ENCODE assay signal across 38 cellular contexts in genomic region chr16:27890866-27891265, GRCh38.
"Had no signal": no experiment of that assay in that cellular context is flagged by ENCODE, and none has a peak within 500 bp of the region (broad histone marks: within the 10 kb centered on the region; RNA-seq: fewer than 3 reads in every experiment).

No MANE protein-coding gene starts in this region.

- H3K36me3 ChIP-seq: ascending aorta, cardiac muscle cell, WERI-Rb-1 had no signal

- ATAC-seq: activated CD4-positive, alpha-beta T cell treated with anti-CD3 and anti-CD28 coated beads for 36 hours; activated CD4-positive, CD25-positive, alpha-beta regulatory T cell treated with anti-CD3 and anti-CD28 coated beads, Interleukin-2, amount 50 U/mL, for 24 hours; activated CD8-positive, alpha-beta memory T cell treated with anti-CD3 and anti-CD28 coated beads, Interleukin-2, amount 10 ng/mL, durations not matched to agents 7 days and 5 days; activated CD8-positive, alpha-beta T cell treated with anti-CD3 and anti-CD28 coated beads, Interleukin-2, amount 10 ng/mL, durations not matched to agents 7 days and 5 days; activated naive CD8-positive, alpha-beta T cell treated with anti-CD3 and anti-CD28 coated beads, Interleukin-2, amount 50 U/mL, for 24 hours; activated T-cell treated with anti-CD3 and anti-CD28 coated beads, Interleukin-2, amount 50 U/mL, for 72 hours; activated T-helper 17 cell treated with anti-CD3 and anti-CD28 coated beads, Interleukin-2, amount 50 U/mL, for 72 hours; WTC11 had no signal

- H3K36me3 Mint-ChIP-seq: activated CD8-positive, alpha-beta memory T cell treated with anti-CD3 and anti-CD28 coated beads, Interleukin-2, amount 10 ng/mL, durations not matched to agents 7 days and 5 days; activated naive CD4-positive, alpha-beta T cell treated with anti-CD3 and anti-CD28 coated beads, Interleukin-2, amount 10 ng/mL, durations not matched to agents 7 days and 5 days; activated naive CD4-positive, alpha-beta T cell treated with anti-CD3 and anti-CD28 coated beads, Interleukin-2, amount 50 U/mL, for 24 hours; activated naive CD8-positive, alpha-beta T cell; activated naive CD8-positive, alpha-beta T cell treated with anti-CD3 and anti-CD28 coated beads, Interleukin-2, amount 10 ng/mL, durations not matched to agents 7 days and 5 days; brain; WTC11 had no signal

- H3K27ac ChIP-seq: ascending aorta, cardiac muscle cell, WERI-Rb-1 had no signal

- H3K4me1 ChIP-seq: ascending aorta had no signal

- H3K9me3 ChIP-seq: ascending aorta had no signal

- H3K27ac Mint-ChIP-seq: activated CD4-positive, alpha-beta memory T cell treated with anti-CD3 and anti-CD28 coated beads, Interleukin-2, amount 10 ng/mL, durations not matched to agents 7 days and 5 days; activated CD4-positive, alpha-beta T cell treated with anti-CD3 and anti-CD28 coated beads for 36 hours; activated CD4-positive, alpha-beta T cell treated with anti-CD3 and anti-CD28 coated beads, Interleukin-2, amount 10 ng/mL, durations not matched to agents 7 days and 5 days; activated CD8-positive, alpha-beta memory T cell treated with anti-CD3 and anti-CD28 coated beads, Interleukin-2, amount 10 ng/mL, durations not matched to agents 7 days and 5 days; activated CD8-positive, alpha-beta T cell treated with anti-CD3 and anti-CD28 coated beads, Interleukin-2, amount 10 ng/mL, durations not matched to agents 7 days and 5 days; activated naive CD4-positive, alpha-beta T cell treated with anti-CD3 and anti-CD28 coated beads, Interleukin-2, amount 10 ng/mL, durations not matched to agents 7 days and 5 days; activated naive CD4-positive, alpha-beta T cell treated with anti-CD3 and anti-CD28 coated beads, Interleukin-2, amount 50 U/mL, for 24 hours; activated naive CD8-positive, alpha-beta T cell; activated naive CD8-positive, alpha-beta T cell treated with anti-CD3 and anti-CD28 coated beads, Interleukin-2, amount 10 ng/mL, durations not matched to agents 7 days and 5 days; activated naive CD8-positive, alpha-beta T cell treated with anti-CD3 and anti-CD28 coated beads, Interleukin-2, amount 50 U/mL, for 24 hours; activated T-cell treated with anti-CD3 and anti-CD28 coated beads, Interleukin-2, amount 50 U/mL, for 24 hours; activated T-cell treated with anti-CD3 and anti-CD28 coated beads, Interleukin-2, amount 50 U/mL, for 72 hours; activated T-helper 1 cell treated with anti-CD3 and anti-CD28 coated beads, Interleukin-12 subunit alpha, Interleukin-12 subunit beta, Interleukin-2, Interleukin-4 antibody, amounts not matched to agents 30 ng/mL and 10 ng/mL and 1 ng/mL, durations not matched to agents 14 hours and 24 hours and 36 hours; activated T-helper 17 cell treated with anti-CD3 and anti-CD28 coated beads, Interleukin-2, amount 50 U/mL, for 72 hours; brain; T-helper 1 cell treated with Interleukin-12 subunit alpha and Interleukin-12 subunit beta and Interleukin-4 antibody, amounts not matched to agents 30 μg/mL and 1 μg/mL, for 36 hours; T-helper 2 cell treated with Interferon-gamma antibody and Interleukin-4, amounts not matched to agents 5 μg/mL and 100 μg/mL, for 36 hours; WTC11 had no signal

- H3K27me3 ChIP-seq: ascending aorta had no signal

- DNase-seq: activated CD4-positive, alpha-beta memory T cell treated with anti-CD3 and anti-CD28 coated beads, Interleukin-2, amount 10 ng/mL, durations not matched to agents 7 days and 5 days; activated CD4-positive, alpha-beta T cell treated with anti-CD3 and anti-CD28 coated beads for 1 hour; activated CD4-positive, alpha-beta T cell treated with anti-CD3 and anti-CD28 coated beads for 36 hours; activated CD4-positive, alpha-beta T cell treated with anti-CD3 and anti-CD28 coated beads for 48 hours; activated CD4-positive, alpha-beta T cell treated with anti-CD3 and anti-CD28 coated beads, Interleukin-2, amount 10 ng/mL, durations not matched to agents 7 days and 5 days; activated CD4-positive, alpha-beta T cell treated with anti-CD3 and anti-CD28 coated beads, Interleukin-2, amount 50 U/mL, for 48 hours; activated CD4-positive, CD25-positive, alpha-beta regulatory T cell; activated CD8-positive, alpha-beta memory T cell treated with anti-CD3 and anti-CD28 coated beads for 24 hours; activated CD8-positive, alpha-beta memory T cell treated with anti-CD3 and anti-CD28 coated beads, Interleukin-2, amount 10 ng/mL, durations not matched to agents 7 days and 5 days; activated CD8-positive, alpha-beta memory T cell treated with anti-CD3 and anti-CD28 coated beads, Interleukin-2, amount 50 U/mL, for 48 hours; activated CD8-positive, alpha-beta T cell treated with anti-CD3 and anti-CD28 coated beads, Interleukin-2, amount 10 ng/mL, durations not matched to agents 7 days and 5 days; activated effector memory CD4-positive, alpha-beta T cell treated with anti-CD3 and anti-CD28 coated beads, Interleukin-2, amount 50 U/mL, for 16 hours; activated naive CD4-positive, alpha-beta T cell treated with anti-CD3 and anti-CD28 coated beads, Interleukin-2, amount 10 ng/mL, durations not matched to agents 7 days and 5 days; activated naive CD4-positive, alpha-beta T cell treated with Interleukin-2 at 50 U/mL for 16 hours; activated naive CD8-positive, alpha-beta T cell treated with anti-CD3 and anti-CD28 coated beads, Interleukin-2, amount 10 ng/mL, durations not matched to agents 7 days and 5 days; activated naive CD8-positive, alpha-beta T cell treated with anti-CD3 and anti-CD28 coated beads, Interleukin-2, amount 50 U/mL, for 24 hours; activated T-cell treated with anti-CD3 and anti-CD28 coated beads, Interleukin-2, amount 50 U/mL, for 24 hours; activated T-cell treated with anti-CD3 and anti-CD28 coated beads, Interleukin-2, amount 50 U/mL, for 72 hours; amygdala; anterior cingulate cortex; caudate nucleus; cerebellar nuclear complex; T-helper 1 cell; T-helper 2 cell; T-helper 9 cell; WERI-Rb-1 had no signal

- H3K9me3 Mint-ChIP-seq: activated CD4-positive, alpha-beta memory T cell treated with anti-CD3 and anti-CD28 coated beads, Interleukin-2, amount 10 ng/mL, durations not matched to agents 7 days and 5 days; activated CD4-positive, alpha-beta T cell treated with anti-CD3 and anti-CD28 coated beads, Interleukin-2, amount 10 ng/mL, durations not matched to agents 7 days and 5 days; activated naive CD4-positive, alpha-beta T cell treated with anti-CD3 and anti-CD28 coated beads, Interleukin-2, amount 10 ng/mL, durations not matched to agents 7 days and 5 days; activated naive CD4-positive, alpha-beta T cell treated with anti-CD3 and anti-CD28 coated beads, Interleukin-2, amount 50 U/mL, for 24 hours; activated naive CD8-positive, alpha-beta T cell treated with anti-CD3 and anti-CD28 coated beads, Interleukin-2, amount 10 ng/mL, durations not matched to agents 7 days and 5 days; activated naive CD8-positive, alpha-beta T cell treated with anti-CD3 and anti-CD28 coated beads, Interleukin-2, amount 50 U/mL, for 24 hours; activated T-cell treated with anti-CD3 and anti-CD28 coated beads, Interleukin-2, amount 50 U/mL, for 24 hours; activated T-cell treated with anti-CD3 and anti-CD28 coated beads, Interleukin-2, amount 50 U/mL, for 72 hours; activated T-helper 1 cell treated with anti-CD3 and anti-CD28 coated beads, Interleukin-12 subunit alpha, Interleukin-12 subunit beta, Interleukin-2, Interleukin-4 antibody, amounts not matched to agents 30 ng/mL and 10 ng/mL and 1 ng/mL, durations not matched to agents 14 hours and 24 hours and 36 hours; activated T-helper 17 cell treated with anti-CD3 and anti-CD28 coated beads, Interleukin-2, amount 50 U/mL, for 72 hours; central memory CD8-positive, alpha-beta T cell; T-helper 1 cell treated with Interleukin-12 subunit alpha and Interleukin-12 subunit beta and Interleukin-4 antibody, amounts not matched to agents 30 μg/mL and 1 μg/mL, for 36 hours; T-helper 2 cell treated with Interferon-gamma antibody and Interleukin-4, amounts not matched to agents 5 μg/mL and 100 μg/mL, for 36 hours had no signal

- H3K4me3 ChIP-seq: ascending aorta, cardiac muscle cell had no signal

- H3K4me1 Mint-ChIP-seq: activated CD4-positive, alpha-beta memory T cell treated with anti-CD3 and anti-CD28 coated beads, Interleukin-2, amount 10 ng/mL, durations not matched to agents 7 days and 5 days; activated CD4-positive, alpha-beta T cell treated with anti-CD3 and anti-CD28 coated beads for 36 hours; activated CD4-positive, alpha-beta T cell treated with anti-CD3 and anti-CD28 coated beads, Interleukin-2, amount 10 ng/mL, durations not matched to agents 7 days and 5 days; activated CD8-positive, alpha-beta memory T cell treated with anti-CD3 and anti-CD28 coated beads, Interleukin-2, amount 10 ng/mL, durations not matched to agents 7 days and 5 days; activated naive CD4-positive, alpha-beta T cell treated with anti-CD3 and anti-CD28 coated beads, Interleukin-2, amount 10 ng/mL, durations not matched to agents 7 days and 5 days; activated naive CD4-positive, alpha-beta T cell treated with anti-CD3 and anti-CD28 coated beads, Interleukin-2, amount 50 U/mL, for 24 hours; activated naive CD8-positive, alpha-beta T cell treated with anti-CD3 and anti-CD28 coated beads, Interleukin-2, amount 10 ng/mL, durations not matched to agents 7 days and 5 days; activated naive CD8-positive, alpha-beta T cell treated with anti-CD3 and anti-CD28 coated beads, Interleukin-2, amount 50 U/mL, for 24 hours; activated T-helper 17 cell treated with anti-CD3 and anti-CD28 coated beads, Interleukin-2, amount 50 U/mL, for 72 hours; brain; central memory CD8-positive, alpha-beta T cell had no signal

- H3K4me3 Mint-ChIP-seq: activated CD4-positive, alpha-beta memory T cell treated with anti-CD3 and anti-CD28 coated beads, Interleukin-2, amount 10 ng/mL, durations not matched to agents 7 days and 5 days; activated CD4-positive, alpha-beta T cell treated with anti-CD3 and anti-CD28 coated beads for 36 hours; activated CD4-positive, alpha-beta T cell treated with anti-CD3 and anti-CD28 coated beads, Interleukin-2, amount 10 ng/mL, durations not matched to agents 7 days and 5 days; activated CD8-positive, alpha-beta memory T cell treated with anti-CD3 and anti-CD28 coated beads, Interleukin-2, amount 10 ng/mL, durations not matched to agents 7 days and 5 days; activated CD8-positive, alpha-beta T cell treated with anti-CD3 and anti-CD28 coated beads, Interleukin-2, amount 10 ng/mL, durations not matched to agents 7 days and 5 days; activated naive CD4-positive, alpha-beta T cell treated with anti-CD3 and anti-CD28 coated beads, Interleukin-2, amount 10 ng/mL, durations not matched to agents 7 days and 5 days; activated naive CD4-positive, alpha-beta T cell treated with anti-CD3 and anti-CD28 coated beads, Interleukin-2, amount 50 U/mL, for 24 hours; activated naive CD8-positive, alpha-beta T cell; activated naive CD8-positive, alpha-beta T cell treated with anti-CD3 and anti-CD28 coated beads, Interleukin-2, amount 10 ng/mL, durations not matched to agents 7 days and 5 days; activated naive CD8-positive, alpha-beta T cell treated with anti-CD3 and anti-CD28 coated beads, Interleukin-2, amount 50 U/mL, for 24 hours; activated T-cell treated with anti-CD3 and anti-CD28 coated beads, Interleukin-2, amount 50 U/mL, for 24 hours; activated T-cell treated with anti-CD3 and anti-CD28 coated beads, Interleukin-2, amount 50 U/mL, for 72 hours; activated T-helper 1 cell treated with anti-CD3 and anti-CD28 coated beads, Interleukin-12 subunit alpha, Interleukin-12 subunit beta, Interleukin-2, Interleukin-4 antibody, amounts not matched to agents 30 ng/mL and 10 ng/mL and 1 ng/mL, durations not matched to agents 14 hours and 24 hours and 36 hours; activated T-helper 17 cell treated with anti-CD3 and anti-CD28 coated beads, Interleukin-2, amount 50 U/mL, for 72 hours; brain; central memory CD8-positive, alpha-beta T cell; T-helper 1 cell treated with Interleukin-12 subunit alpha and Interleukin-12 subunit beta and Interleukin-4 antibody, amounts not matched to agents 30 μg/mL and 1 μg/mL, for 36 hours; T-helper 2 cell treated with Interferon-gamma antibody and Interleukin-4, amounts not matched to agents 5 μg/mL and 100 μg/mL, for 36 hours; WTC11 had no signal
